20 cellular contexts compared by ENCODE assay signal in genomic region chr13:110907301-110907700, GRCh38. TPM values are rescaled to one million over a fixed set of nuclear protein-coding genes. Genes with fewer than 3 reads are reported as not detected.
A peak's percentile ranks its signal among the peaks of the same experiment; 100 is the strongest.
DNase-seq lines count a peak whose midpoint lies in the region; ATAC-seq and TF ChIP-seq lines count a peak whose summit lies in the region.
"Had no signal": no experiment of that assay in that cellular context is flagged by ENCODE, and none has a peak within 500 bp of the region (broad histone marks: within the 10 kb centered on the region; RNA-seq: fewer than 3 reads in every experiment).

No MANE protein-coding gene starts in this region.

- H3K4me3 ChIP-seq in HCT116 (replicated peaks in 1 of 2; ENCODE audit: low read depth in 1 of 2, low read length in 2 of 2) (no peak overlapping the region), PC-9 (no peak overlapping the region), gastroesophageal sphincter (no peak overlapping the region), gastrocnemius medialis (peak overlapping the region in 2 of 4 donors; percentile 6 to 16)
- H3K4me3 ChIP-seq: SJSA1 had no signal

- no peak for TF ChIP-seq RAD21 in HCT116 (IDR thresholded peaks at IDR 0.05; ENCODE audit: low read depth)

- H3F3A ChIP-seq in PC-9 (ENCODE audit: insufficient read depth, low read depth), result peaks cover 35% of the 10 kb centered on the region

- H3K36me3 ChIP-seq in HCT116 (ENCODE audit: control insufficient read depth in 1 of 2, insufficient read depth in 2 of 2, low read length in 2 of 2) (peaks cover 29 to 82% of the 10 kb centered on the region in 2 experiments), PC-9 (ENCODE audit: low read depth) (peaks cover 61% of the 10 kb centered on the region), gastroesophageal sphincter (peaks cover 0 to 33% of the 10 kb centered on the region in 2 donors), gastrocnemius medialis (peaks cover 0 to 37% of the 10 kb centered on the region in 2 donors)

- no peaks in the 10 kb centered on the region for H3K27me3 ChIP-seq in HCT116 (ENCODE audit: insufficient read depth, low read length)
- H3K27me3 ChIP-seq in PC-9 (ENCODE audit: insufficient read depth, low read depth), result no peaks in the 10 kb centered on the region
- no peaks in the 10 kb centered on the region for H3K27me3 ChIP-seq in gastroesophageal sphincter
- H3K27me3 ChIP-seq in gastrocnemius medialis, result no peaks in the 10 kb centered on the region
- H3K27me3 ChIP-seq: SJSA1 had no signal

- in situ Hi-C loops in gastrocnemius medialis (cut with MboI; ENCODE audit: low sequenced_read_pairs in 4 of 4) (loop anchor here in 3 of 4 donors (25.0 kb wide), 3 partner anchors 195 to 330 kb away; partner anchors contain the start of genes CARS2 (in 2 of the 3) and ING1 (in 2 of the 3)), G401 (cut with HindIII; ENCODE audit: low sequenced_read_pairs) (no loop called here)

- no TSS peak for BruUV-seq in HCT116 (replicated peaks; lab: Mats Ljungman, UMichigan)
- BruUV-seq in PC-9 (replicated peaks; lab: Mats Ljungman, UMichigan), result no TSS peak

- H3K9me3 ChIP-seq in HCT116 (ENCODE audit: control insufficient read depth in 1 of 2, insufficient read depth in 1 of 2, low read depth in 1 of 2, low read length in 2 of 2) (no peaks in the 10 kb centered on the region), PC-9 (ENCODE audit: insufficient read depth, low read depth) (no peaks in the 10 kb centered on the region), gastroesophageal sphincter (no peaks in the 10 kb centered on the region), gastrocnemius medialis (no peaks in the 10 kb centered on the region)
- H3K9me3 ChIP-seq: SJSA1 had no signal

- DNase-seq in HCT116 (ENCODE audit: low read depth, low spot score) (no peak), PC-9 (no peak), gastrocnemius medialis (no peak), G401 (ENCODE audit: low spot score) (no peak), mucosa of gallbladder (ENCODE audit: low spot score) (no peak), SIG-M5 (lab: John Stamatoyannopoulos, UW) (no peak)
- DNase-seq: activated CD4-positive, CD25-positive, alpha-beta regulatory T cell treated with anti-CD3 and anti-CD28 coated beads, Interleukin-2, amount 50 U/mL, for 72 hours; activated CD8-positive, alpha-beta memory T cell treated with anti-CD3 and anti-CD28 coated beads, Interleukin-2, amount 10 ng/mL, durations not matched to agents 7 days and 5 days; activated gamma-delta T cell; amniotic stem cell; central memory CD4-positive, alpha-beta T cell; effector CD8-positive, alpha-beta T cell; kidney glomerular epithelial cell; NCI-H1417 treated with DMSO at 0.1 percent for 48 hours; NCI-H2171; NCI-H526 treated with DMSO at 0.1 percent for 48 hours; nucleus accumbens; stimulated activated CD4-positive, alpha-beta T cell treated with anti-CD3 and anti-CD28 coated beads, Interleukin-4, amount 100 ng/mL, for 1 hour had no signal

- TF ChIP-seq CTCF in HCT116 (IDR thresholded peaks at IDR 0.05 in 2 of 3, conservative IDR thresholded peaks at IDR 0.05 in 1 of 3; ENCODE audit: borderline replicate concordance in 1 of 3, insufficient read depth in 1 of 3, low read depth in 2 of 3, low read length in 2 of 3) (no peak), PC-9 (conservative IDR thresholded peaks at IDR 0.05) (no peak), gastroesophageal sphincter (IDR thresholded peaks at IDR 0.05) (no peak), gastrocnemius medialis (IDR thresholded peaks at IDR 0.05 in 4 of 5, conservative IDR thresholded peaks at IDR 0.05 in 1 of 5) (no peak)

- peaks cover 51 to 61% of the 10 kb centered on the region in 2 experiments for H3K4me1 ChIP-seq in HCT116 (ENCODE audit: control insufficient read depth in 1 of 2, insufficient read depth in 2 of 2, low read length in 2 of 2)
- peaks cover 43% of the 10 kb centered on the region for H3K4me1 ChIP-seq in PC-9 (replicated peaks; ENCODE audit: insufficient read depth)
- H3K4me1 ChIP-seq in gastroesophageal sphincter, result peaks cover 17 to 74% (median 27%) of the 10 kb centered on the region in 3 donors
- H3K4me1 ChIP-seq in gastrocnemius medialis, result peaks cover 68 to 82% of the 10 kb centered on the region in 2 donors

- H3K27ac ChIP-seq in HCT116 (ENCODE audit: low read depth, low read length), result peak overlapping the region; percentile 83
- peak overlapping the region; percentile 91 for H3K27ac ChIP-seq in PC-9
- peak overlapping the region in 3 of 4 donors; percentile 52 to 65 (median 59) for H3K27ac ChIP-seq in gastroesophageal sphincter
- peak overlapping the region; percentile 96 to 100 (median 98) for H3K27ac ChIP-seq in gastrocnemius medialis

- no peak for TF ChIP-seq POLR2A in HCT116 (IDR thresholded peaks at IDR 0.05; ENCODE audit: borderline replicate concordance, extremely low read depth, insufficient read depth, insufficient read length)
- no peak for TF ChIP-seq POLR2A in gastroesophageal sphincter (IDR thresholded peaks at IDR 0.05)
- TF ChIP-seq POLR2A in gastrocnemius medialis (IDR thresholded peaks at IDR 0.05), result no peak

- H3K4me2 ChIP-seq in HCT116 (ENCODE audit: low read length) (peak overlapping the region; percentile 91; the same call in 1 of the 2 replicates), PC-9 (peak overlapping the region; percentile 58; the same call in 1 of the 2 replicates)

- H2AFZ ChIP-seq in HCT116 (ENCODE audit: low read depth, low read length, poor library complexity, severe bottlenecking), result no peak overlapping the region
- H2AFZ ChIP-seq in PC-9, result no peak overlapping the region

- H3K9ac ChIP-seq in HCT116 (ENCODE audit: low read length), result peak overlapping the region; percentile 61

- 68 to 80% methylated on average over 1 to 3 of the region's 4 CpGs for WGBS in gastroesophageal sphincter (ENCODE audit: low coverage in 1 of 2), 2 donors

- H3K9me2 ChIP-seq in HCT116 (ENCODE audit: insufficient read depth) (no peaks in the 10 kb centered on the region), PC-9 (ENCODE audit: insufficient read depth) (no peaks in the 10 kb centered on the region)

- TF ChIP-seq EP300 in gastroesophageal sphincter (IDR thresholded peaks at IDR 0.05), result no peak

- intact Hi-C loops in HCT116 (cut with micrococcal nuclease), result no loop called here
- intact Hi-C loops in PC-9 (cut with micrococcal nuclease; ENCODE audit: unreplicated experiment), result loop anchor here (10.0 kb wide), 1 partner anchor 682 kb away; no protein-coding TSS in a partner anchor
- intact Hi-C loops in gastrocnemius medialis (cut with DNase I; ENCODE audit: low total_unique reads), result no loop called here

- POLR2A ChIA-PET in HCT116 (lab: Charles Lee) (no interaction called here), PC-9 (lab: Charles Lee; ENCODE audit: unreplicated experiment) (interaction anchor here (0.6 kb wide), 1 partner anchor 380 kb away, joined by 5 read pairs; no protein-coding TSS in a partner anchor)

- RAD21 ChIA-PET in HCT116 (lab: Charles Lee; ENCODE audit: low non-redundant PET in 1 of 2, low total read pairs in 2 of 2, uncharacterized antibody in 2 of 2, unreplicated experiment in 2 of 2), result no interaction called here

- peaks cover 100% of the 10 kb centered on the region for H3K79me2 ChIP-seq in HCT116 (ENCODE audit: insufficient read depth, low read length)
- H3K79me2 ChIP-seq in PC-9 (ENCODE audit: low read depth), result peaks cover 93% of the 10 kb centered on the region

- ATAC-seq in HCT116 (no peak), gastroesophageal sphincter (no peak), gastrocnemius medialis (no peak)
- ATAC-seq: activated CD8-positive, alpha-beta memory T cell treated with anti-CD3 and anti-CD28 coated beads, Interleukin-2, amount 10 ng/mL, durations not matched to agents 7 days and 5 days had no signal

- H4K20me1 ChIP-seq in HCT116 (ENCODE audit: insufficient read depth) (peaks cover 54% of the 10 kb centered on the region), PC-9 (ENCODE audit: insufficient read depth) (peaks cover 35% of the 10 kb centered on the region)

- CTCF ChIA-PET in HCT116 (lab: Charles Lee) (no interaction called here), PC-9 (lab: Charles Lee) (no interaction called here)

TF ChIP-seq in HCT116, 20 proteins besides CTCF, POLR2A, EP300 and RAD21 (continues in another document):
- TF ChIP-seq CEBPB (IDR thresholded peaks at IDR 0.05; ENCODE audit: low read depth) (no peak), SRF (IDR thresholded peaks at IDR 0.05; ENCODE audit: low read depth) (no peak), ZFX (IDR thresholded peaks at IDR 0.05) (no peak), EZH2 (IDR thresholded peaks at IDR 0.05) (no peak), POLR2AphosphoS5 (IDR thresholded peaks at IDR 0.05; ENCODE audit: low read depth, low read length) (no peak), ZNF274 (IDR thresholded peaks at IDR 0.05; ENCODE audit: low read depth, low read length) (no peak), YY1 (IDR thresholded peaks at IDR 0.05; ENCODE audit: extremely low read depth, insufficient replicate concordance, low read depth, low read length) (no peak), SP1 (IDR thresholded peaks at IDR 0.05; ENCODE audit: low read depth) (no peak), JUND (IDR thresholded peaks at IDR 0.05) (no peak)

RNA-seq across cellular contexts. Expression of gene ANKRD10, which starts 7.6 kb away (rescaled TPM):
- total RNA-seq in HCT116 (2021; ENCODE audit: unreplicated experiment) (173 TPM), PC-9 (2021) (154 and 155 TPM in 2 replicates), gastroesophageal sphincter (100 to 1,000 TPM in 3 of 4 donors, 10 to 100 TPM in 1; 97.8 to 189 (median 114) TPM), gastrocnemius medialis (100 to 1,000 TPM; 145 to 381 (median 164) TPM), mucosa of gallbladder (139 TPM)
- 96.3 and 102 TPM in 2 replicates for polyA plus RNA-seq in HCT116 (2012)
- 167 and 190 TPM in 2 replicates for total RNA-seq in G401 (2014; rRNA removed; shearing (Covaris generic))
